ENCODE assay signal across 12 cellular contexts in genomic region chr10:29254123-29255046, GRCh38. TPM values are rescaled to one million over a fixed set of nuclear protein-coding genes. Genes with fewer than 3 reads are reported as not detected.
DNase-seq lines count a peak whose midpoint lies in the region; ATAC-seq, FAIRE-seq and TF ChIP-seq lines count a peak whose summit lies in the region.
"Had no signal": no experiment of that assay in that cellular context is flagged by ENCODE, and none has a peak within 500 bp of the region (broad histone marks: within the 10 kb centered on the region; RNA-seq: fewer than 3 reads in every experiment).

No MANE protein-coding gene starts in this region.

- intact Hi-C loops in left cardiac atrium (cut with DNase I) (no loop called here), left ventricle myocardium superior (cut with micrococcal nuclease) (no loop called here)

- ATAC-seq in left cardiac atrium (peak; percentile 42 to 51), left ventricle myocardium superior (no peak), HG03521 (IDR thresholded peaks at IDR 0.05; ENCODE audit: unreplicated experiment) (no peak)
- ATAC-seq: psoas muscle had no signal

- H3K9me3 Mint-ChIP-seq in glutamatergic neuron (ENCODE audit: unreplicated experiment) = peaks cover 16% of the 10 kb centered on the region
- H3K9me3 Mint-ChIP-seq: activated B cell treated with CpG ODN at 0.5 μM for 24 hours; activated naive CD4-positive, alpha-beta T cell treated with anti-CD3 and anti-CD28 coated beads, Interleukin-2, amount 10 ng/mL, durations not matched to agents 7 days and 5 days had no signal

- no peak for TF ChIP-seq CTCF in glutamatergic neuron (IDR thresholded peaks at IDR 0.05; ENCODE audit: partially characterized antibody, unreplicated experiment)

- DNase-seq in left cardiac atrium (no peak), left ventricle myocardium superior (no peak), RCC 7860 (ENCODE audit: low spot score) (peak; percentile 92), glutamatergic neuron (peak; percentile 35), urothelium cell line (ENCODE audit: low spot score) (peak; percentile 23), SW 1271 (lab: John Stamatoyannopoulos, UW) (no peak), NCI-H2227 (lab: John Stamatoyannopoulos, UW; ENCODE audit: unreplicated experiment) (no peak)
- DNase-seq: activated B cell treated with CpG ODN at 0.5 μM for 24 hours; activated naive CD4-positive, alpha-beta T cell treated with anti-CD3 and anti-CD28 coated beads, Interleukin-2, amount 10 ng/mL, durations not matched to agents 7 days and 5 days; psoas muscle had no signal

- FAIRE-seq in RCC 7860 (lab: Jason Lieb, UNC) = peak; percentile 80
- FAIRE-seq in urothelium cell line (lab: Jason Lieb, UNC) = peak; percentile 82

- H3K4me1 Mint-ChIP-seq in glutamatergic neuron (ENCODE audit: low read depth, unreplicated experiment) = peaks cover 25% of the 10 kb centered on the region
- H3K4me1 Mint-ChIP-seq: activated B cell treated with CpG ODN at 0.5 μM for 24 hours; activated naive CD4-positive, alpha-beta T cell treated with anti-CD3 and anti-CD28 coated beads, Interleukin-2, amount 10 ng/mL, durations not matched to agents 7 days and 5 days had no signal

- H3K36me3 Mint-ChIP-seq in glutamatergic neuron (ENCODE audit: unreplicated experiment) = no peaks in the 10 kb centered on the region
- H3K36me3 Mint-ChIP-seq: activated naive CD4-positive, alpha-beta T cell treated with anti-CD3 and anti-CD28 coated beads, Interleukin-2, amount 10 ng/mL, durations not matched to agents 7 days and 5 days had no signal

- peak overlapping the region; percentile 36 for H3K4me3 Mint-ChIP-seq in glutamatergic neuron (ENCODE audit: unreplicated experiment)
- H3K4me3 Mint-ChIP-seq: activated B cell treated with CpG ODN at 0.5 μM for 24 hours; activated naive CD4-positive, alpha-beta T cell treated with anti-CD3 and anti-CD28 coated beads, Interleukin-2, amount 10 ng/mL, durations not matched to agents 7 days and 5 days had no signal

- H3K27me3 Mint-ChIP-seq in glutamatergic neuron (ENCODE audit: unreplicated experiment) = peaks cover 13% of the 10 kb centered on the region

- H3K27ac Mint-ChIP-seq in glutamatergic neuron (ENCODE audit: unreplicated experiment) = peak overlapping the region; percentile 83
- H3K27ac Mint-ChIP-seq: activated B cell treated with CpG ODN at 0.5 μM for 24 hours; activated naive CD4-positive, alpha-beta T cell treated with anti-CD3 and anti-CD28 coated beads, Interleukin-2, amount 10 ng/mL, durations not matched to agents 7 days and 5 days had no signal

RNA-seq across cellular contexts. Expression of gene LYZL1, which starts 34.5 kb away (rescaled TPM):
- total RNA-seq in left cardiac atrium = not detected
- not detected for total RNA-seq in left ventricle myocardium superior
- not detected for total RNA-seq in glutamatergic neuron (ENCODE audit: unreplicated experiment)
- total RNA-seq: activated B cell treated with CpG ODN at 0.5 μM for 24 hours, OCI-LY7, psoas muscle had no signal

Comparison
In these comparisons a context has a peak if more than half of its experiments do, and no peak if none do; other contexts are left out.
1. ATAC-seq: peak in left cardiac atrium (2 of 2); none in left ventricle myocardium superior (single experiment) and HG03521 (single experiment).
2. DNase-seq: peak in RCC 7860 (single experiment), glutamatergic neuron (single experiment) and urothelium cell line (single experiment); none in left cardiac atrium (single experiment), left ventricle myocardium superior (single experiment), SW 1271 (0 of 2) and NCI-H2227 (single experiment).